ENCODE assay signal across 8 cellular contexts in the genomic region with DNA sequence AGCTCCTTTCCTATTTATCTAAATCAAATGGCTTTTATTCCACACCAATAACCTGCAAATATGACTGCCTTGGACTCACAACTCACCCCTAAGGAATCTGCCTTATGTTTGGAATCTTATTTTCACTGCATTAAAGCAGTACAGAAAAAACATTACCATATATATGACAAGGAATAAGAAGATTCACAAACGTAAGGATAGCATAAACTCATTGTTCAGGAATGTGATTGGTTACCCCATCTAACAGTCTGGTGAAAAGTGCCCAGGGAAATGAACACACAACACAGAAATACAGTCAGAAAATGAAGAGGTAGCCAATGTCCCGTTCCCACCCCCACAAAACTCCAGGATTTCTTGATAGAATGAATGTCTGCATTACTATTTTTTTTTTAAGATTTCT. TPM values are rescaled to one million over a fixed set of nuclear protein-coding genes. Genes with fewer than 3 reads are reported as not detected.
DNase-seq lines count a peak whose midpoint lies in the region; ATAC-seq, FAIRE-seq and TF ChIP-seq lines count a peak whose summit lies in the region.

No MANE protein-coding gene starts in this region.

- ATAC-seq in HG02798 (IDR thresholded peaks at IDR 0.05; ENCODE audit: poor library complexity, unreplicated experiment), result no peak

- TF ChIP-seq CTCF in chondrocyte (IDR thresholded peaks at IDR 0.05), result no peak
- TF ChIP-seq CTCF in nephron progenitor cell (IDR thresholded peaks at IDR 0.05), result no peak

- no peak for TF ChIP-seq POLR2A in GM12891 (IDR thresholded peaks at IDR 0.05; ENCODE audit: low read depth, low read length)

- H3K9me3 Mint-ChIP-seq in chondrocyte (ENCODE audit: low read depth), result no peaks in the 10 kb centered on the region
- H3K9me3 Mint-ChIP-seq in nephron progenitor cell, result peaks cover 3% of the 10 kb centered on the region

- in situ Hi-C loops in Caki2 (cut with HindIII; ENCODE audit: low pct_unique_long_range_greater_than_20kb, low sequenced_read_pairs), result no loop called here

- H3K36me3 Mint-ChIP-seq in chondrocyte (ENCODE audit: low read depth) (peaks cover 2% of the 10 kb centered on the region), nephron progenitor cell (ENCODE audit: low read depth) (peaks cover 47% of the 10 kb centered on the region)

- FAIRE-seq in GM12891 (lab: Jason Lieb, UNC), result no peak

- peak overlapping the region; percentile 62 for H3K4me3 Mint-ChIP-seq in chondrocyte (ENCODE audit: unreplicated experiment)
- H3K4me3 Mint-ChIP-seq in nephron progenitor cell, result peak overlapping the region; percentile 77

- no peaks in the 10 kb centered on the region for H3K27me3 Mint-ChIP-seq in chondrocyte (ENCODE audit: low read depth)
- peaks cover 2% of the 10 kb centered on the region for H3K27me3 Mint-ChIP-seq in nephron progenitor cell (ENCODE audit: low read depth, poor library complexity)

- H3K27ac Mint-ChIP-seq in chondrocyte (ENCODE audit: unreplicated experiment) (peak overlapping the region; percentile 74), nephron progenitor cell (peak overlapping the region; percentile 78)

- H3K4me1 Mint-ChIP-seq in chondrocyte (ENCODE audit: low read depth) (peaks cover 44% of the 10 kb centered on the region), nephron progenitor cell (peaks cover 43% of the 10 kb centered on the region)

- DNase-seq in Caki2 (ENCODE audit: low read depth), result peak; percentile 14
- DNase-seq in NCI-H226, result peak; percentile 52
- DNase-seq in chondrocyte (ENCODE audit: low spot score), result no peak
- no peak for DNase-seq in nephron progenitor cell
- DNase-seq in DMS53 (lab: John Stamatoyannopoulos, UW), result no peak
- no peak for DNase-seq in GM12891 (ENCODE audit: insufficient read length, low spot score)
- DNase-seq in mucosa of gallbladder (ENCODE audit: low spot score), result no peak

TF ChIP-seq in GM12891, 5 proteins besides CTCF, POLR2A, EP300 and RAD21:
- TF ChIP-seq POLR2AphosphoS5 (IDR thresholded peaks at IDR 0.05; ENCODE audit: low read depth, low read length), result no peak
- no peak for TF ChIP-seq PAX5 (IDR thresholded peaks at IDR 0.05; ENCODE audit: insufficient read depth, low read length, severe bottlenecking)
TF ChIP-seq in GM12891: peak in this region for 0.

RNA-seq across cellular contexts. Expression of gene PPP3CB, which starts 2.0 kb away (rescaled TPM):
- 1.5 and 2.6 TPM in 2 replicates for total RNA-seq in Caki2 (2014; rRNA removed; shearing (Covaris generic); ENCODE audit: low replicate concordance)
- total RNA-seq in chondrocyte, result 59.4 to 61.1 TPM (median 60.5 TPM) in 3 replicates
- polyA plus RNA-seq in GM12891 (2012; ENCODE audit: low read depth, missing spikeins), result 23.2 TPM
- total RNA-seq in mucosa of gallbladder, result 46.4 TPM

Comparison
In these comparisons a context has a peak if more than half of its experiments do, and no peak if none do; other contexts are left out.
1. DNase-seq: peak in Caki2 (single experiment) and NCI-H226 (single experiment); none in chondrocyte (single experiment), nephron progenitor cell (single experiment), DMS53 (single experiment), GM12891 (single experiment) and mucosa of gallbladder (single experiment).
2. RNA of gene PPP3CB, which starts 2.0 kb away (total RNA-seq): 59.4 to 61.1 TPM in chondrocyte and 46.4 TPM in mucosa of gallbladder (single experiment); 1.5 to 2.6 TPM in Caki2; every median in the first group is over 10 times any median in the second.